Comparison of ENCODE assay signal across 8 cellular contexts in genomic region chr11:10307411-10308207, GRCh38. TPM values are rescaled to one million over a fixed set of nuclear protein-coding genes. Genes with fewer than 3 reads are reported as not detected.
DNase-seq lines count a peak whose midpoint lies in the region; ATAC-seq and TF ChIP-seq lines count a peak whose summit lies in the region.

No MANE protein-coding gene starts in this region.

- peak overlapping the region; percentile 67 for H3K27ac ChIP-seq in DND-41 (ENCODE audit: low read length)
- peak overlapping the region; percentile 81 for H3K27ac ChIP-seq in osteoblast (ENCODE audit: low read depth, low read length)
- H3K27ac ChIP-seq in thymus (ENCODE audit: low read depth) = peak overlapping the region; percentile 31

- peaks cover 7% of the 10 kb centered on the region for H3K36me3 Mint-ChIP-seq in activated naive CD4-positive, alpha-beta T cell treated with anti-CD3 and anti-CD28 coated beads, Interleukin-2, amount 10 ng/mL, durations not matched to agents 7 days and 5 days

- H3K9ac ChIP-seq in DND-41 (ENCODE audit: low read depth, low read length) = peak overlapping the region; percentile 55

- WGBS in thymus = 1% methylated on average over 61 of the region's 61 CpGs

- H3K4me2 ChIP-seq in DND-41 (ENCODE audit: insufficient read depth, low read length) (peak overlapping the region; percentile 88), osteoblast (ENCODE audit: insufficient read depth, low read length) (peak overlapping the region; percentile 97)

- peak; percentile 81 for DNase-seq in DND-41
- DNase-seq in HuH-7.5 (ENCODE audit: low spot score) = peak; percentile 79
- peak; percentile 84 for DNase-seq in SK-N-DZ (ENCODE audit: low spot score)
- peak; percentile 81 for DNase-seq in activated naive CD4-positive, alpha-beta T cell treated with anti-CD3 and anti-CD28 coated beads, Interleukin-2, amount 10 ng/mL, durations not matched to agents 7 days and 5 days
- peak; percentile 94 for DNase-seq in glomerular visceral epithelial cell (ENCODE audit: extremely low spot score)
- DNase-seq in osteoblast (ENCODE audit: insufficient read length, low spot score, missing footprints) = peak; percentile 97

- ATAC-seq in DND-41 (ENCODE audit: insufficient read depth, low read depth) (peak; percentile 79), GM21526 (IDR thresholded peaks at IDR 0.05; ENCODE audit: low FRiP score, unreplicated experiment) (peak; percentile 63)

- peak overlapping the region; percentile 78 for H2AFZ ChIP-seq in DND-41 (ENCODE audit: low read depth, low read length)
- peak overlapping the region; percentile 12 for H2AFZ ChIP-seq in osteoblast (ENCODE audit: low read length)

- H3K4me3 ChIP-seq in DND-41 (ENCODE audit: low read depth in 1 of 2, low read length in 2 of 2) (peak overlapping the region; percentile 1 to 54; a peak in 3 of 4 replicates), osteoblast (ENCODE audit: insufficient read depth, low read length) (peak overlapping the region; percentile 93), thymus (ENCODE audit: low read length) (peak overlapping the region; percentile 56)

- H4K20me1 ChIP-seq in DND-41 (ENCODE audit: insufficient read depth, low read length) (peaks cover 5% of the 10 kb centered on the region), osteoblast (ENCODE audit: insufficient read depth, low read length) (peaks cover 24% of the 10 kb centered on the region)

- H3K4me1 ChIP-seq in DND-41 (ENCODE audit: insufficient read depth, low read length) (peaks cover 79% of the 10 kb centered on the region), osteoblast (ENCODE audit: insufficient read depth, low read length) (peaks cover 19% of the 10 kb centered on the region), thymus (ENCODE audit: control insufficient read depth, insufficient read depth, low read length) (peaks cover 39% of the 10 kb centered on the region)

- peak; percentile 97 for TF ChIP-seq CTCF in DND-41 (IDR thresholded peaks at IDR 0.05; ENCODE audit: borderline replicate concordance, extremely low read depth, low read length, poor library complexity, severe bottlenecking)
- peak; percentile 88 for TF ChIP-seq CTCF in osteoblast (IDR thresholded peaks at IDR 0.05; ENCODE audit: extremely low read depth, low read depth, low read length)

- CTCF ChIA-PET in activated naive CD4-positive, alpha-beta T cell treated with anti-CD3 and anti-CD28 coated beads, Interleukin-2, amount 10 ng/mL, durations not matched to agents 7 days and 5 days (lab: Charles Lee) = interaction anchor here (0.6 to 3.8 kb wide), 25 partner anchors 9 to 773 kb away, joined by 3 to 43 read pairs (median 4); no protein-coding TSS in a partner anchor

- H3K4me3 Mint-ChIP-seq in activated naive CD4-positive, alpha-beta T cell treated with anti-CD3 and anti-CD28 coated beads, Interleukin-2, amount 10 ng/mL, durations not matched to agents 7 days and 5 days = peak overlapping the region; percentile 52

- H3K27me3 ChIP-seq in DND-41 (ENCODE audit: insufficient read depth, low read length, poor library complexity) (peaks cover 44% of the 10 kb centered on the region), osteoblast (ENCODE audit: insufficient read depth, low read length) (no peaks in the 10 kb centered on the region), thymus (ENCODE audit: control insufficient read depth, insufficient read depth) (peaks cover 41% of the 10 kb centered on the region)

- H3K79me2 ChIP-seq in DND-41 (ENCODE audit: insufficient read depth, low read length) (no peaks in the 10 kb centered on the region), osteoblast (ENCODE audit: insufficient read depth, low read length) (peaks cover 37% of the 10 kb centered on the region)

- no peaks in the 10 kb centered on the region for H3K9me3 Mint-ChIP-seq in activated naive CD4-positive, alpha-beta T cell treated with anti-CD3 and anti-CD28 coated beads, Interleukin-2, amount 10 ng/mL, durations not matched to agents 7 days and 5 days

- H3K9me3 ChIP-seq in DND-41 (ENCODE audit: insufficient read depth, low read length, severe bottlenecking) (no peaks in the 10 kb centered on the region), osteoblast (ENCODE audit: low read depth, low read length) (no peaks in the 10 kb centered on the region), thymus (ENCODE audit: control insufficient read depth) (no peaks in the 10 kb centered on the region)

- H3K27ac Mint-ChIP-seq in activated naive CD4-positive, alpha-beta T cell treated with anti-CD3 and anti-CD28 coated beads, Interleukin-2, amount 10 ng/mL, durations not matched to agents 7 days and 5 days = peak overlapping the region; percentile 83

- H3K36me3 ChIP-seq in DND-41 (ENCODE audit: insufficient read depth, low read length) (peaks cover 3% of the 10 kb centered on the region; the same call in 1 of the 2 replicates), osteoblast (ENCODE audit: insufficient read depth, low read length) (peaks cover 18% of the 10 kb centered on the region), thymus (ENCODE audit: control insufficient read depth, insufficient read depth) (no peaks in the 10 kb centered on the region)

- peaks cover 88% of the 10 kb centered on the region for H3K27me3 Mint-ChIP-seq in activated naive CD4-positive, alpha-beta T cell treated with anti-CD3 and anti-CD28 coated beads, Interleukin-2, amount 10 ng/mL, durations not matched to agents 7 days and 5 days

- peaks cover 58% of the 10 kb centered on the region for H3K4me1 Mint-ChIP-seq in activated naive CD4-positive, alpha-beta T cell treated with anti-CD3 and anti-CD28 coated beads, Interleukin-2, amount 10 ng/mL, durations not matched to agents 7 days and 5 days

RNA-seq across cellular contexts. Expression of gene ADM, which starts 2.7 kb away (rescaled TPM):
- polyA plus RNA-seq in SK-N-DZ (2014; cell fraction: cytosol; rRNA removed) = 182 and 240 TPM in 2 replicates
- 479 and 545 TPM in 2 replicates for polyA plus RNA-seq in SK-N-DZ (2014; cell fraction: nucleus; rRNA removed)
- total RNA-seq in osteoblast = 240 and 250 TPM in 2 replicates
- 37.4 TPM for polyA plus RNA-seq in thymus

RNA-seq across cellular contexts. Expression of gene SBF2, which starts 13.6 kb away (rescaled TPM):
- 31.1 and 41.1 TPM in 2 replicates for polyA plus RNA-seq in SK-N-DZ (2014; cell fraction: cytosol; rRNA removed)
- 45.7 and 53.2 TPM in 2 replicates for polyA plus RNA-seq in SK-N-DZ (2014; cell fraction: nucleus; rRNA removed)
- 61.2 and 71.0 TPM in 2 replicates for total RNA-seq in osteoblast
- polyA plus RNA-seq in thymus = 8.1 TPM

Comparison
In these comparisons a context has a peak if more than half of its experiments do, and no peak if none do; other contexts are left out.
1. Peak in every context shown above with its lines: DNase-seq, ATAC-seq, H3K4me3 ChIP-seq and H3K27ac ChIP-seq.
2. H3K27ac ChIP-seq: peak in every context shown above with its lines; median percentile 81 in osteoblast; 67 in DND-41; 31 in thymus.
3. H3K4me3 ChIP-seq: peak in every context shown above with its lines; median percentile 93 in osteoblast; 56 in thymus; 28 in DND-41.